24 cellular contexts compared by ENCODE assay signal in genomic region chr16:22681881-22682291, GRCh38.
DNase-seq lines count a peak whose midpoint lies in the region; ATAC-seq and TF ChIP-seq lines count a peak whose summit lies in the region.
"Had no signal": no experiment of that assay in that cellular context is flagged by ENCODE, and none has a peak within 500 bp of the region (broad histone marks: within the 10 kb centered on the region; RNA-seq: fewer than 3 reads in every experiment).

No MANE protein-coding gene starts in this region.

- ATAC-seq in Panc1 (peak; percentile 53; the same call in 1 of the 2 replicates), HG02885 (IDR thresholded peaks at IDR 0.05; ENCODE audit: poor library complexity, unreplicated experiment) (no peak), GM18873 (IDR thresholded peaks at IDR 0.05; ENCODE audit: low FRiP score, unreplicated experiment) (no peak)
- ATAC-seq: SK-N-SH treated with all-trans-retinoic acid at 6 μM for 48 hours, T-cell had no signal

- no peaks in the 10 kb centered on the region for H3K79me2 ChIP-seq in neural progenitor cell (ENCODE audit: low read depth)

- H3K27me3 ChIP-seq in Panc1 (ENCODE audit: control insufficient read depth, insufficient read depth, low read length) = peaks cover 26% of the 10 kb centered on the region
- H3K27me3 ChIP-seq in endodermal cell (ENCODE audit: control insufficient read depth, insufficient read depth, low read length, poor library complexity, severe bottlenecking) = no peaks in the 10 kb centered on the region
- no peaks in the 10 kb centered on the region for H3K27me3 ChIP-seq in neural progenitor cell

- H3K4me1 ChIP-seq in Panc1 (ENCODE audit: control insufficient read depth, insufficient read depth, low read length) (no peaks in the 10 kb centered on the region), endodermal cell (ENCODE audit: control insufficient read depth, insufficient read depth, low read length) (no peaks in the 10 kb centered on the region), neural progenitor cell (peaks cover 12% of the 10 kb centered on the region)

- H3K9ac ChIP-seq in endodermal cell (ENCODE audit: extremely low read depth, low read length, poor library complexity, severe bottlenecking) (no peak overlapping the region), neural progenitor cell (no peak overlapping the region)

- H3K36me3 Mint-ChIP-seq in endodermal cell (ENCODE audit: low read depth) (no peaks in the 10 kb centered on the region), neural progenitor cell (no peaks in the 10 kb centered on the region)
- H3K36me3 Mint-ChIP-seq: T-cell had no signal

- no peak overlapping the region for H3K27ac Mint-ChIP-seq in endodermal cell
- peak overlapping the region; percentile 21 for H3K27ac Mint-ChIP-seq in neural progenitor cell
- H3K27ac Mint-ChIP-seq: CD8-positive, alpha-beta memory T cell; T-cell had no signal

- H3K27me3 Mint-ChIP-seq in endodermal cell (ENCODE audit: insufficient read depth) (peaks cover 2% of the 10 kb centered on the region), neural progenitor cell (ENCODE audit: insufficient read depth, low read depth) (peaks cover 6% of the 10 kb centered on the region)

- no TSS peak for BruUV-seq in Panc1 (replicated peaks; lab: Mats Ljungman, UMichigan)

- H3K36me3 ChIP-seq in Panc1 (ENCODE audit: control insufficient read depth, insufficient read depth, low read length) = no peaks in the 10 kb centered on the region
- no peaks in the 10 kb centered on the region for H3K36me3 ChIP-seq in endodermal cell (ENCODE audit: control insufficient read depth, insufficient read depth, low read length)
- H3K36me3 ChIP-seq in neural progenitor cell = no peaks in the 10 kb centered on the region
- H3K36me3 ChIP-seq: MG63 had no signal

- H3K4me1 Mint-ChIP-seq in endodermal cell = peaks cover 2% of the 10 kb centered on the region
- H3K4me1 Mint-ChIP-seq in neural progenitor cell = no peaks in the 10 kb centered on the region

- H3K9me3 Mint-ChIP-seq in endodermal cell (peaks cover 7% of the 10 kb centered on the region), neural progenitor cell (peaks cover 4% of the 10 kb centered on the region)

- H3F3A ChIP-seq in neural progenitor cell (ENCODE audit: low read depth) = peaks cover 28% of the 10 kb centered on the region

- intact Hi-C loops in Panc1 (cut with micrococcal nuclease; ENCODE audit: unreplicated experiment) = no loop called here

- no peak overlapping the region for H3K4me3 Mint-ChIP-seq in endodermal cell
- no peak overlapping the region for H3K4me3 Mint-ChIP-seq in neural progenitor cell
- H3K4me3 Mint-ChIP-seq: CD8-positive, alpha-beta memory T cell; T-cell had no signal

- in situ Hi-C loops in Panc1 (cut with HindIII; ENCODE audit: low pct_unique_long_range_greater_than_20kb, low sequenced_read_pairs) = no loop called here

- H3K27ac ChIP-seq in Panc1 (ENCODE audit: low read length) (no peak overlapping the region), endodermal cell (ENCODE audit: low read depth, low read length) (peak overlapping the region; percentile 26), neural progenitor cell (no peak overlapping the region)
- H3K27ac ChIP-seq: PC-9 had no signal

- TF ChIP-seq CTCF in Panc1 (IDR thresholded peaks at IDR 0.05) = no peak
- no peak for TF ChIP-seq CTCF in endodermal cell (conservative IDR thresholded peaks at IDR 0.05)
- TF ChIP-seq CTCF in neural progenitor cell (IDR thresholded peaks at IDR 0.05) = no peak

- POLR2A ChIA-PET in Panc1 (lab: Charles Lee) = no interaction called here

- WGBS in endodermal cell (ENCODE audit: insufficient coverage in 1 of 2, insufficient read length in 1 of 2), 2 experiments = 87 to 89% methylated on average over 9 of the region's 9 CpGs

- no peak overlapping the region for H3K4me2 ChIP-seq in neural progenitor cell
- H3K4me2 ChIP-seq: PC-9 had no signal

- no peak overlapping the region for H3K4me3 ChIP-seq in Panc1 (ENCODE audit: low read depth in 2 of 2, low read length in 2 of 2)
- no peak overlapping the region for H3K4me3 ChIP-seq in endodermal cell (ENCODE audit: low read length)
- H3K4me3 ChIP-seq in neural progenitor cell = no peak overlapping the region
- H3K4me3 ChIP-seq: MG63, PC-9 had no signal

- CTCF ChIA-PET in Panc1 (lab: Charles Lee) = interaction anchor here (0.8 kb wide), 1 partner anchor 11 kb away, joined by 3 read pairs; no protein-coding TSS in a partner anchor

- peak overlapping the region; percentile 5 for H2AFZ ChIP-seq in neural progenitor cell (replicated peaks)
- H2AFZ ChIP-seq: PC-9 had no signal

- DNase-seq in AG20443 (ENCODE audit: low spot score) (peak; percentile 12), Panc1 (ENCODE audit: low read depth, low spot score) (no peak), endodermal cell (no peak), neural progenitor cell (ENCODE audit: low spot score) (no peak), hippocampal formation (lab: John Stamatoyannopoulos, UW) (no peak)
- no peak for DNase-seq in stimulated activated naive CD4-positive, alpha-beta T cell treated with Interleukin-2 at 50 U/mL for 16 hours (lab: John Stamatoyannopoulos, UW)
- DNase-seq: 8988T; AML-193; C1 segment of cervical spinal cord; CD8-positive, alpha-beta memory T cell; DMS79; MG63; NCI-H1417; NCI-H1694 treated with DMSO at 0.1 percent for 48 hours; NCI-H2081 treated with DMSO at 0.1 percent for 48 hours; NCI-H2171 treated with DMSO at 0.1 percent for 48 hours; NCI-H446 treated with DMSO at 0.1 percent for 48 hours; NCI-H526 treated with DMSO at 0.1 percent for 48 hours; PC-9; SIG-M5; T-cell had no signal

- H3K9me3 ChIP-seq in Panc1 (ENCODE audit: control insufficient read depth, insufficient read depth, low read depth, low read length) = peaks cover 2% of the 10 kb centered on the region; the same call in 1 of the 2 replicates
- peaks cover 5% of the 10 kb centered on the region for H3K9me3 ChIP-seq in endodermal cell (ENCODE audit: control insufficient read depth, low read length)
- peaks cover 2% of the 10 kb centered on the region for H3K9me3 ChIP-seq in neural progenitor cell (ENCODE audit: low read depth)

- H4K20me1 ChIP-seq in neural progenitor cell (ENCODE audit: low read depth) = no peaks in the 10 kb centered on the region
